ENCODE assay signal across 2 cellular contexts in the genomic region with DNA sequence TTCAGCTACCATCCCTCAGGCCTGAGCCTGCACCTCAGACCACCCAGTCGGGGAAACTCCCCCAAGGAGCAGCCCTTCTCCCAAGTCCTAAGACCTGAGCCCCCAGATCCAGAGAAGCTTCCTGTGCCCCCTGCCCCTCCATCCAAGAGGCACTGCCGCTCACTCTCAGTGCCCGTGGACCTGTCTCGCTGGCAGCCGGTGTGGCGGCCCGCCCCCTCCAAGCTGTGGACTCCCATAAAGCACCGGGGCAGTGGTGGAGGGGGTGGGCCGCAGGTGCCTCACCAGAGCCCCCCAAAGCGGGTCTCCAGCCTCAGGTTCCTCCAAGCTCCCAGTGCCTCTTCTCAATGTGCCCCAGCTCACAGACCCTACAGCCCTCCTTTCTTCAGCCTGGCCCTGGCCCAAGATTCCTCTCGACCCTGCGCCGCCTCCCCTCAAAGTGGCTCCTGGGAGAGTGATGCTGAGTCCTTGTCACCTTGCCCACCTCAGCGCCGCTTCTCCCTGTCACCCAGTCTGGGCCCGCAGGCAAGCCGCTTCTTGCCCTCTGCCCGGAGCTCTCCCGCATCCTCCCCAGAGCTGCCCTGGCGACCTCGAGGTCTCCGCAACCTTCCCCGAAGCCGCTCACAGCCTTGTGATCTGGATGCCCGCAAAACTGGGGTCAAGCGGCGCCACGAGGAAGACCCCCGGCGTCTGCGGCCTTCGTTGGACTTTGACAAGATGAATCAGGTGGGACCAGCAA.
TF ChIP-seq lines count a peak whose summit lies in the region.

No MANE protein-coding gene starts in this region.

TF ChIP-seq in H1, 55 proteins besides CTCF, POLR2A, EP300 and RAD21:
- TF ChIP-seq POLR2AphosphoS5 (IDR thresholded peaks at IDR 0.05; ENCODE audit: low read depth, low read length) (peak; percentile 50; the same call in 1 of the 2 replicates), BRCA1 (IDR thresholded peaks at IDR 0.05; ENCODE audit: low read depth, low read length) (no peak)

TF ChIP-seq in HepG2, 621 proteins besides CTCF, POLR2A, EP300 and RAD21:
- TF ChIP-seq NFE2L2 (IDR thresholded peaks at IDR 0.05; ENCODE audit: low read length): no peak
- no peak for TF ChIP-seq ATAD3A (CRISPR knock-in tag; IDR thresholded peaks at IDR 0.05)
- TF ChIP-seq ZSCAN12 (CRISPR knock-in tag; IDR thresholded peaks at IDR 0.05): no peak
- no peak for TF ChIP-seq ZBTB21 (CRISPR knock-in tag; IDR thresholded peaks at IDR 0.05)
- TF ChIP-seq ETV5 (CRISPR knock-in tag; IDR thresholded peaks at IDR 0.05; ENCODE audit: borderline replicate concordance): no peak
- TF ChIP-seq NFIC (IDR thresholded peaks at IDR 0.05; ENCODE audit: low read length): no peak
- TF ChIP-seq, protein P1, sequence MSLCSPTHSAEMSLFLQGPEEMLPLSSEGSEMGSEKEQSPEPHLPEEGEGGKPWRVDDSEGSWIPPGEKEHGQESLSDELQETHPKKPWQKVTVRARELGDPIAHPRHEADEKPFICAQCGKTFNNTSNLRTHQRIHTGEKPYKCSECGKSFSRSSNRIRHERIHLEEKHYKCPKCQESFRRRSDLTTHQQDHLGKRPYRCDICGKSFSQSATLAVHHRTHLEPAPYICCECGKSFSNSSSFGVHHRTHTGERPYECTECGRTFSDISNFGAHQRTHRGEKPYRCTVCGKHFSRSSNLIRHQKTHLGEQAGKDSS (CRISPR knock-in tag; IDR thresholded peaks at IDR 0.05; ENCODE audit: borderline replicate concordance, low read depth): no peak
- TF ChIP-seq SETDB1 (CRISPR knock-in tag; IDR thresholded peaks at IDR 0.05; ENCODE audit: borderline replicate concordance): no peak
- TF ChIP-seq ZNF33B (CRISPR knock-in tag; IDR thresholded peaks at IDR 0.05): no peak
- no peak for TF ChIP-seq SP1 (IDR thresholded peaks at IDR 0.05)
- TF ChIP-seq SP1 (CRISPR knock-in tag; IDR thresholded peaks at IDR 0.05): no peak
- TF ChIP-seq, protein P2, sequence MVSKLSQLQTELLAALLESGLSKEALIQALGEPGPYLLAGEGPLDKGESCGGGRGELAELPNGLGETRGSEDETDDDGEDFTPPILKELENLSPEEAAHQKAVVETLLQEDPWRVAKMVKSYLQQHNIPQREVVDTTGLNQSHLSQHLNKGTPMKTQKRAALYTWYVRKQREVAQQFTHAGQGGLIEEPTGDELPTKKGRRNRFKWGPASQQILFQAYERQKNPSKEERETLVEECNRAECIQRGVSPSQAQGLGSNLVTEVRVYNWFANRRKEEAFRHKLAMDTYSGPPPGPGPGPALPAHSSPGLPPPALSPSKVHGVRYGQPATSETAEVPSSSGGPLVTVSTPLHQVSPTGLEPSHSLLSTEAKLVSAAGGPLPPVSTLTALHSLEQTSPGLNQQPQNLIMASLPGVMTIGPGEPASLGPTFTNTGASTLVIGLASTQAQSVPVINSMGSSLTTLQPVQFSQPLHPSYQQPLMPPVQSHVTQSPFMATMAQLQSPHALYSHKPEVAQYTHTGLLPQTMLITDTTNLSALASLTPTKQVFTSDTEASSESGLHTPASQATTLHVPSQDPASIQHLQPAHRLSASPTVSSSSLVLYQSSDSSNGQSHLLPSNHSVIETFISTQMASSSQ (IDR thresholded peaks at IDR 0.05; ENCODE audit: low read depth): no peak
- TF ChIP-seq, protein P2 (CRISPR knock-in tag; IDR thresholded peaks at IDR 0.05; ENCODE audit: borderline replicate concordance): no peak
- TF ChIP-seq, protein P3, sequence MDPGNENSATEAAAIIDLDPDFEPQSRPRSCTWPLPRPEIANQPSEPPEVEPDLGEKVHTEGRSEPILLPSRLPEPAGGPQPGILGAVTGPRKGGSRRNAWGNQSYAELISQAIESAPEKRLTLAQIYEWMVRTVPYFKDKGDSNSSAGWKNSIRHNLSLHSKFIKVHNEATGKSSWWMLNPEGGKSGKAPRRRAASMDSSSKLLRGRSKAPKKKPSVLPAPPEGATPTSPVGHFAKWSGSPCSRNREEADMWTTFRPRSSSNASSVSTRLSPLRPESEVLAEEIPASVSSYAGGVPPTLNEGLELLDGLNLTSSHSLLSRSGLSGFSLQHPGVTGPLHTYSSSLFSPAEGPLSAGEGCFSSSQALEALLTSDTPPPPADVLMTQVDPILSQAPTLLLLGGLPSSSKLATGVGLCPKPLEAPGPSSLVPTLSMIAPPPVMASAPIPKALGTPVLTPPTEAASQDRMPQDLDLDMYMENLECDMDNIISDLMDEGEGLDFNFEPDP (CRISPR knock-in tag; conservative IDR thresholded peaks at IDR 0.05): no peak
- TF ChIP-seq, protein P4, sequence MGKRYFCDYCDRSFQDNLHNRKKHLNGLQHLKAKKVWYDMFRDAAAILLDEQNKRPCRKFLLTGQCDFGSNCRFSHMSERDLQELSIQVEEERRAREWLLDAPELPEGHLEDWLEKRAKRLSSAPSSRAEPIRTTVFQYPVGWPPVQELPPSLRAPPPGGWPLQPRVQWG (CRISPR knock-in tag; IDR thresholded peaks at IDR 0.05; ENCODE audit: borderline replicate concordance, low read depth): no peak
- TF ChIP-seq STAG1 (CRISPR knock-in tag; IDR thresholded peaks at IDR 0.05): no peak
- TF ChIP-seq RBFOX2 (IDR thresholded peaks at IDR 0.05; ENCODE audit: low read depth, low read length): peak; percentile 69
- TF ChIP-seq AGO2 (optimal IDR thresholded peaks at IDR 0.05; ENCODE audit: low read depth, low read length): peak; percentile 64
